1 cellular context compared by ENCODE assay signal in the genomic region with DNA sequence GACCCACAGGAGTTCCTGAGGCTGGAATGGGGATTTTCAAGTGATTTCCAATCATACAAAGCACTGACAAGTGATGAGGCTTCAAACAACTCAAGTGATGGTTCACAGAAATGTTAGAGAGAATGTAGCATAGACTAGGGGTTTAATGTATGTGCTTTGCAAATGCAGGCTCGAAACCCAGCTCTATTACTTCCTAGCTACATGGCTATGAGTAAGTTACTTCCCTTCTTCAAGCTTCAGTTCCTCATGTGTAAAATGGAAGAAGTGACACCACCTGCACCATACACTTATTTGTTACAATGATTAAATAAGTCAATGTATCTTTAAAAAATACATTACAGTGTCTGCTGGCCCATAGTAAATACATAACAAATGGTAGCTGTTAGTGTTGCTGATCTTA.
TF ChIP-seq lines count a peak whose summit lies in the region.

No MANE protein-coding gene starts in this region.

TF ChIP-seq in IMR-90, 13 proteins besides CTCF, POLR2A, EP300 and RAD21:
- TF ChIP-seq SMC3 (IDR thresholded peaks at IDR 0.05; ENCODE audit: low read depth, low read length) (no peak), RFX5 (IDR thresholded peaks at IDR 0.05; ENCODE audit: low read depth, low read length) (no peak), MXI1 (IDR thresholded peaks at IDR 0.05; ENCODE audit: borderline replicate concordance, low read depth, low read length) (no peak), MAZ (IDR thresholded peaks at IDR 0.05; ENCODE audit: borderline replicate concordance, low read depth, low read length) (no peak), CEBPB (IDR thresholded peaks at IDR 0.05; ENCODE audit: low read depth, low read length) (no peak), FOS (IDR thresholded peaks at IDR 0.05; ENCODE audit: low read depth, low read length) (no peak), CHD1 (IDR thresholded peaks at IDR 0.05; ENCODE audit: low read depth, low read length) (no peak), RCOR1 (IDR thresholded peaks at IDR 0.05; ENCODE audit: insufficient replicate concordance, low read length) (no peak), MAFK (IDR thresholded peaks at IDR 0.05; ENCODE audit: low read depth, low read length) (no peak), BHLHE40 (IDR thresholded peaks at IDR 0.05; ENCODE audit: low read depth, low read length) (no peak), NFE2L2 (IDR thresholded peaks at IDR 0.05; ENCODE audit: low read depth, low read length) (no peak)
- TF ChIP-seq, protein P1, sequence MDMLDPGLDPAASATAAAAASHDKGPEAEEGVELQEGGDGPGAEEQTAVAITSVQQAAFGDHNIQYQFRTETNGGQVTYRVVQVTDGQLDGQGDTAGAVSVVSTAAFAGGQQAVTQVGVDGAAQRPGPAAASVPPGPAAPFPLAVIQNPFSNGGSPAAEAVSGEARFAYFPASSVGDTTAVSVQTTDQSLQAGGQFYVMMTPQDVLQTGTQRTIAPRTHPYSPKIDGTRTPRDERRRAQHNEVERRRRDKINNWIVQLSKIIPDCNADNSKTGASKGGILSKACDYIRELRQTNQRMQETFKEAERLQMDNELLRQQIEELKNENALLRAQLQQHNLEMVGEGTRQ (IDR thresholded peaks at IDR 0.05; ENCODE audit: low read depth, low read length) = no peak
- TF ChIP-seq, protein P2, sequence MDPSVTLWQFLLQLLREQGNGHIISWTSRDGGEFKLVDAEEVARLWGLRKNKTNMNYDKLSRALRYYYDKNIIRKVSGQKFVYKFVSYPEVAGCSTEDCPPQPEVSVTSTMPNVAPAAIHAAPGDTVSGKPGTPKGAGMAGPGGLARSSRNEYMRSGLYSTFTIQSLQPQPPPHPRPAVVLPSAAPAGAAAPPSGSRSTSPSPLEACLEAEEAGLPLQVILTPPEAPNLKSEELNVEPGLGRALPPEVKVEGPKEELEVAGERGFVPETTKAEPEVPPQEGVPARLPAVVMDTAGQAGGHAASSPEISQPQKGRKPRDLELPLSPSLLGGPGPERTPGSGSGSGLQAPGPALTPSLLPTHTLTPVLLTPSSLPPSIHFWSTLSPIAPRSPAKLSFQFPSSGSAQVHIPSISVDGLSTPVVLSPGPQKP (IDR thresholded peaks at IDR 0.05; ENCODE audit: borderline replicate concordance, low read depth, low read length) = no peak
